ENCODE assay signal across 9 cellular contexts in the genomic region with DNA sequence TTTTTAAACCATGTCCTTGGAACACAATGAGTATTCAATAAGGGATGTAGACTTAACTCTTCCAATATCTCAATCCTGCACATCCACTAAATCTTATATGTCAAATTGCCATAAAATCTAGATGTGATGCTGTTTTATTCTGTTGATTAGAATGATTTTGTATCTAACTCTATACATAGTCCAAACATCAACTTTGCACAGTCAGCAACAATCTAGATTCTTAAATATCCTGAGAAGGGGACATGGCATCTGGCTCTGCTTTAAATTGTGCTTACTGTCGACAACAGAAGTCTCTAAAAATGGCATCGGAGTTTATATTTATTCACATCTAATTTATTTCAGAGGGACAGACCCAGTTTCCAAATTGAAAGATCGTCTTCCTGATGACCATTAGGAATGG.
"Had no signal": no experiment of that assay in that cellular context is flagged by ENCODE, and none has a peak within 500 bp of the region (broad histone marks: within the 10 kb centered on the region; RNA-seq: fewer than 3 reads in every experiment).

No MANE protein-coding gene starts in this region.

- H3K4me1 ChIP-seq: HAP-1 had no signal

- DNase-seq: GOT3, H7, HFFc6, Kasumi-1, KG1 had no signal

- H3K4me1 Mint-ChIP-seq: IgD-negative memory B cell had no signal

- H3K36me3 ChIP-seq: HAP-1 had no signal

- H3K9me3 Mint-ChIP-seq: HFFc6 had no signal

- H3K4me3 Mint-ChIP-seq: HFFc6, IgD-negative memory B cell had no signal

- H3K27ac Mint-ChIP-seq: HFFc6, IgD-negative memory B cell had no signal

- H3K27ac ChIP-seq: HL-60 had no signal

- H3K9me3 ChIP-seq: HAP-1 had no signal

- H3K4me3 ChIP-seq: HAP-1 had no signal

- ATAC-seq: HCT116 had no signal

- H3K36me3 Mint-ChIP-seq: IgD-negative memory B cell had no signal
